ENCODE assay signal across 1 cellular context in the genomic region with DNA sequence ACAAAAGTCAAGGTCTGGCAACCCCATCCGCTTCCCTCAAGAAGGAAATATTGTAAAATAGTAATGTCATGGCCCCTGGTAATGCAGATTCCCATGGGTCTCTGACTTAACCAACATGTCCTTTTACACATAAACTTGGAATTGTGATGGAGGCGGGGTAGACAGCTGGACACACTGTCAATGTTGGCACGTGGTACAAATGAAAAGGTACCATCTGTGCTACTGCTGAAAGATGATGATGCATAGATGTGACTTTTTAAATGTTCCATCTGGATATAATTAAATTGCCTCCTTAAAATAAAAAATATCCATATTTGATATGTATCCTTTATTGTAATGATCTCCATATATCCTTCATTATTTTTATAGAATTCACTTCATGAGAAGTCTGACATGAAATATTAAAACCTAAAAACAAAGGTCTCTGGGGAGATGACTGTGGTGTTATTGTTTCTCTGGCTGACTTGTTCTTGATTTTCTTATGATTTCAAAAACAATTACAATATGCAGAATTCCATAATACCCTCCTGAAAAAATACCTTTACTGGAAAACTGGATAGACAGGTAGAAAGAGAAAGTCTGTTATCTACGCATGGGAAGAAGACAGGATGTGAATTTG.
TF ChIP-seq lines count a peak whose summit lies in the region.

No MANE protein-coding gene starts in this region.

TF ChIP-seq in GM23338, 12 proteins besides CTCF, POLR2A, EP300 and RAD21 (continued from another document):
- TF ChIP-seq, protein P1, sequence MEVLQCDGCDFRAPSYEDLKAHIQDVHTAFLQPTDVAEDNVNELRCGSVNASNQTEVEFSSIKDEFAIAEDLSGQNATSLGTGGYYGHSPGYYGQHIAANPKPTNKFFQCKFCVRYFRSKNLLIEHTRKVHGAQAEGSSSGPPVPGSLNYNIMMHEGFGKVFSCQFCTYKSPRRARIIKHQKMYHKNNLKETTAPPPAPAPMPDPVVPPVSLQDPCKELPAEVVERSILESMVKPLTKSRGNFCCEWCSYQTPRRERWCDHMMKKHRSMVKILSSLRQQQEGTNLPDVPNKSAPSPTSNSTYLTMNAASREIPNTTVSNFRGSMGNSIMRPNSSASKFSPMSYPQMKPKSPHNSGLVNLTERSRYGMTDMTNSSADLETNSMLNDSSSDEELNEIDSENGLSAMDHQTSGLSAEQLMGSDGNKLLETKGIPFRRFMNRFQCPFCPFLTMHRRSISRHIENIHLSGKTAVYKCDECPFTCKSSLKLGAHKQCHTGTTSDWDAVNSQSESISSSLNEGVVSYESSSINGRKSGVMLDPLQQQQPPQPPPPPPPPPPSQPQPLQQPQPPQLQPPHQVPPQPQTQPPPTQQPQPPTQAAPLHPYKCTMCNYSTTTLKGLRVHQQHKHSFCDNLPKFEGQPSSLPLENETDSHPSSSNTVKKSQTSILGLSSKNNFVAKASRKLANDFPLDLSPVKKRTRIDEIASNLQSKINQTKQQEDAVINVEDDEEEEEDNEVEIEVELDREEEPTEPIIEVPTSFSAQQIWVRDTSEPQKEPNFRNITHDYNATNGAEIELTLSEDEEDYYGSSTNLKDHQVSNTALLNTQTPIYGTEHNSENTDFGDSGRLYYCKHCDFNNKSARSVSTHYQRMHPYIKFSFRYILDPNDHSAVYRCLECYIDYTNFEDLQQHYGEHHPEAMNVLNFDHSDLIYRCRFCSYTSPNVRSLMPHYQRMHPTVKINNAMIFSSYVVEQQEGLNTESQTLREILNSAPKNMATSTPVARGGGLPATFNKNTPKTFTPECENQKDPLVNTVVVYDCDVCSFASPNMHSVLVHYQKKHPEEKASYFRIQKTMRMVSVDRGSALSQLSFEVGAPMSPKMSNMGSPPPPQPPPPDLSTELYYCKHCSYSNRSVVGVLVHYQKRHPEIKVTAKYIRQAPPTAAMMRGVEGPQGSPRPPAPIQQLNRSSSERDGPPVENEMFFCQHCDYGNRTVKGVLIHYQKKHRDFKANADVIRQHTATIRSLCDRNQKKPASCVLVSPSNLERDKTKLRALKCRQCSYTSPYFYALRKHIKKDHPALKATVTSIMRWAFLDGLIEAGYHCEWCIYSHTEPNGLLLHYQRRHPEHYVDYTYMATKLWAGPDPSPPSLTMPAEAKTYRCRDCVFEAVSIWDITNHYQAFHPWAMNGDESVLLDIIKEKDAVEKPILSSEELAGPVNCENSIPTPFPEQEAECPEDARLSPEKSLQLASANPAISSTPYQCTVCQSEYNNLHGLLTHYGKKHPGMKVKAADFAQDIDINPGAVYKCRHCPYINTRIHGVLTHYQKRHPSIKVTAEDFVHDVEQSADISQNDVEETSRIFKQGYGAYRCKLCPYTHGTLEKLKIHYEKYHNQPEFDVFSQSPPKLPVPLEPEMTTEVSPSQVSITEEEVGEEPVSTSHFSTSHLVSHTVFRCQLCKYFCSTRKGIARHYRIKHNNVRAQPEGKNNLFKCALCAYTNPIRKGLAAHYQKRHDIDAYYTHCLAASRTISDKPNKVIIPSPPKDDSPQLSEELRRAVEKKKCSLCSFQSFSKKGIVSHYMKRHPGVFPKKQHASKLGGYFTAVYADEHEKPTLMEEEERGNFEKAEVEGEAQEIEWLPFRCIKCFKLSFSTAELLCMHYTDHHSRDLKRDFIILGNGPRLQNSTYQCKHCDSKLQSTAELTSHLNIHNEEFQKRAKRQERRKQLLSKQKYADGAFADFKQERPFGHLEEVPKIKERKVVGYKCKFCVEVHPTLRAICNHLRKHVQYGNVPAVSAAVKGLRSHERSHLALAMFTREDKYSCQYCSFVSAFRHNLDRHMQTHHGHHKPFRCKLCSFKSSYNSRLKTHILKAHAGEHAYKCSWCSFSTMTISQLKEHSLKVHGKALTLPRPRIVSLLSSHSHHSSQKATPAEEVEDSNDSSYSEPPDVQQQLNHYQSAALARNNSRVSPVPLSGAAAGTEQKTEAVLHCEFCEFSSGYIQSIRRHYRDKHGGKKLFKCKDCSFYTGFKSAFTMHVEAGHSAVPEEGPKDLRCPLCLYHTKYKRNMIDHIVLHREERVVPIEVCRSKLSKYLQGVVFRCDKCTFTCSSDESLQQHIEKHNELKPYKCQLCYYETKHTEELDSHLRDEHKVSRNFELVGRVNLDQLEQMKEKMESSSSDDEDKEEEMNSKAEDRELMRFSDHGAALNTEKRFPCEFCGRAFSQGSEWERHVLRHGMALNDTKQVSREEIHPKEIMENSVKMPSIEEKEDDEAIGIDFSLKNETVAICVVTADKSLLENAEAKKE (CRISPR knock-in tag; IDR thresholded peaks at IDR 0.05), result no peak
- TF ChIP-seq, protein P2, sequence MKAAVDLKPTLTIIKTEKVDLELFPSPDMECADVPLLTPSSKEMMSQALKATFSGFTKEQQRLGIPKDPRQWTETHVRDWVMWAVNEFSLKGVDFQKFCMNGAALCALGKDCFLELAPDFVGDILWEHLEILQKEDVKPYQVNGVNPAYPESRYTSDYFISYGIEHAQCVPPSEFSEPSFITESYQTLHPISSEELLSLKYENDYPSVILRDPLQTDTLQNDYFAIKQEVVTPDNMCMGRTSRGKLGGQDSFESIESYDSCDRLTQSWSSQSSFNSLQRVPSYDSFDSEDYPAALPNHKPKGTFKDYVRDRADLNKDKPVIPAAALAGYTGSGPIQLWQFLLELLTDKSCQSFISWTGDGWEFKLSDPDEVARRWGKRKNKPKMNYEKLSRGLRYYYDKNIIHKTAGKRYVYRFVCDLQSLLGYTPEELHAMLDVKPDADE (IDR thresholded peaks at IDR 0.05), result no peak
- no peak for TF ChIP-seq STAT1 (IDR thresholded peaks at IDR 0.05; ENCODE audit: unreplicated experiment)
